Comparison of ENCODE assay signal across 21 cellular contexts in genomic region chr1:190399233-190399632, GRCh38.
"Had no signal": no experiment of that assay in that cellular context is flagged by ENCODE, and none has a peak within 500 bp of the region (broad histone marks: within the 10 kb centered on the region; RNA-seq: fewer than 3 reads in every experiment).

No MANE protein-coding gene starts in this region.

- ATAC-seq: foreskin keratinocyte; left lung; lower lobe of right lung; natural killer cell; sciatic nerve; stimulated activated naive B cell treated with anti-CD40 and anti-IgM and Interleukin-4, amounts not matched to agents 10 μg/mL and 1 μg/mL and 100 μg/mL, for 72 hours; stimulated activated naive CD8-positive, alpha-beta T cell treated with anti-CD3 and anti-CD28 coated beads, Interleukin-15, amount 100 ng/mL, for 72 hours; upper lobe of right lung had no signal

- H3K27ac ChIP-seq: foreskin keratinocyte, left lung, lower lobe of right lung, spleen, testis, tibial nerve, upper lobe of right lung had no signal

- H3K4me1 ChIP-seq: foreskin keratinocyte, left lung, lower lobe of right lung, spleen, testis, tibial nerve, upper lobe of right lung had no signal

- FAIRE-seq: endothelial cell of umbilical vein, keratinocyte had no signal

- DNase-seq: effector CD4-positive, alpha-beta T cell; endodermal cell; erythroblast; foreskin keratinocyte; immature natural killer cell; left lung; lower lobe of right lung; natural killer cell; posterior cingulate gyrus; spleen; stimulated activated CD4-positive, alpha-beta T cell treated with anti-CD3 and anti-CD28 coated beads, Interleukin-15, amount 100 ng/mL, for 24 hours; stimulated activated CD4-positive, alpha-beta T cell treated with anti-CD3 and anti-CD28 coated beads, Interleukin-1b, Interleukin-23, amount 100 ng/mL, for 48 hours; stimulated activated CD4-positive, alpha-beta T cell treated with anti-CD3 and anti-CD28 coated beads, Interleukin-4, amount 100 ng/mL, for 24 hours; stimulated activated naive B cell treated with anti-CD40 and anti-IgM and Interleukin-4, amounts not matched to agents 10 μg/mL and 1 μg/mL and 100 μg/mL, for 72 hours; stimulated activated naive CD8-positive, alpha-beta T cell treated with anti-CD3 and anti-CD28 coated beads, Interleukin-15, amount 100 ng/mL, for 72 hours; testis; upper lobe of right lung had no signal

- H3K4me3 ChIP-seq: left lung, lower lobe of right lung, spleen, testis, tibial nerve, upper lobe of right lung had no signal

- H3K9me3 ChIP-seq: lower lobe of right lung, testis, tibial nerve had no signal

- H3K36me3 ChIP-seq: left lung, lower lobe of right lung, spleen, tibial nerve, upper lobe of right lung had no signal

- H3K27me3 ChIP-seq: foreskin keratinocyte, left lung, spleen, testis, tibial nerve, upper lobe of right lung had no signal
